Comparison of ENCODE assay signal across 25 cellular contexts in genomic region chr3:39721076-39721475, GRCh38.
"Had no signal": no experiment of that assay in that cellular context is flagged by ENCODE, and none has a peak within 500 bp of the region (broad histone marks: within the 10 kb centered on the region; RNA-seq: fewer than 3 reads in every experiment).

No MANE protein-coding gene starts in this region.

- H3K9me3 Mint-ChIP-seq: activated naive CD4-positive, alpha-beta T cell treated with anti-CD3 and anti-CD28 coated beads for 36 hours; activated naive CD8-positive, alpha-beta T cell treated with anti-CD3 and anti-CD28 coated beads for 36 hours; mesothelial cell of epicardium; naive B cell; nephron progenitor cell had no signal

- H3K36me3 Mint-ChIP-seq: activated naive CD8-positive, alpha-beta T cell treated with anti-CD3 and anti-CD28 coated beads for 36 hours; mesothelial cell of epicardium; naive B cell had no signal

- H3K36me3 ChIP-seq: ascending aorta, brain microvascular endothelial cell, ovary, right lobe of liver, thoracic aorta, uterus had no signal

- H3K27ac Mint-ChIP-seq: activated naive CD4-positive, alpha-beta T cell treated with anti-CD3 and anti-CD28 coated beads for 36 hours; activated naive CD8-positive, alpha-beta T cell treated with anti-CD3 and anti-CD28 coated beads for 36 hours; mesothelial cell of epicardium; naive B cell; nephron progenitor cell; progenitor cell of endocrine pancreas had no signal

- H3K27ac ChIP-seq: ascending aorta, brain microvascular endothelial cell, ovary, right lobe of liver, skin epidermis, thoracic aorta, uterus, VCaP had no signal

- H3K9me3 ChIP-seq: ascending aorta, ovary, right lobe of liver, thoracic aorta, uterus had no signal

- H3K27me3 ChIP-seq: ascending aorta, brain microvascular endothelial cell, ovary, right lobe of liver, uterus had no signal

- H3K4me1 Mint-ChIP-seq: activated naive CD8-positive, alpha-beta T cell treated with anti-CD3 and anti-CD28 coated beads for 36 hours; mesothelial cell of epicardium; naive B cell had no signal

- H3K27me3 Mint-ChIP-seq: activated naive CD8-positive, alpha-beta T cell treated with anti-CD3 and anti-CD28 coated beads for 36 hours; naive B cell had no signal

- H3K4me3 Mint-ChIP-seq: activated naive CD4-positive, alpha-beta T cell treated with anti-CD3 and anti-CD28 coated beads for 36 hours; activated naive CD8-positive, alpha-beta T cell treated with anti-CD3 and anti-CD28 coated beads for 36 hours; mesothelial cell of epicardium; naive B cell; nephron progenitor cell had no signal

- H3K4me3 ChIP-seq: ascending aorta, ovary, right lobe of liver, skin epidermis, thoracic aorta, uterus had no signal

- H3K4me1 ChIP-seq: ascending aorta, right lobe of liver, uterus had no signal

- DNase-seq: activated CD4-positive, alpha-beta T cell treated with anti-CD3 and anti-CD28 coated beads for 48 hours; activated CD4-positive, alpha-beta T cell treated with anti-CD3 and anti-CD28 coated beads, Interleukin-2, amount 50 U/mL, for 48 hours; activated CD8-positive, alpha-beta memory T cell treated with anti-CD3 and anti-CD28 coated beads for 24 hours; activated effector memory CD4-positive, alpha-beta T cell treated with anti-CD3 and anti-CD28 coated beads, Interleukin-2, amount 50 U/mL, for 16 hours; activated naive CD4-positive, alpha-beta T cell treated with anti-CD3 and anti-CD28 coated beads for 36 hours; activated naive CD8-positive, alpha-beta T cell treated with anti-CD3 and anti-CD28 coated beads for 36 hours; brain microvascular endothelial cell; cortex of kidney; left cardiac atrium; mammary epithelial cell; naive B cell; nephron progenitor cell; ovary; right lobe of liver; stimulated activated CD4-positive, alpha-beta T cell treated with anti-CD3 and anti-CD28 coated beads, Interleukin-12 subunit alpha, Interleukin-12 subunit beta, amount 100 ng/mL, for 4 hours; stimulated activated CD4-positive, alpha-beta T cell treated with anti-CD3 and anti-CD28 coated beads, Interleukin-4, amount 100 ng/mL, for 1 hour; stimulated activated naive CD8-positive, alpha-beta T cell treated with anti-CD3 and anti-CD28 coated beads, Interleukin-15, Interleukin-2, amounts not matched to agents 100 U/mL and 50 U/mL, for 24 hours; T-helper 9 cell; uterus had no signal
